In the genomic region with DNA sequence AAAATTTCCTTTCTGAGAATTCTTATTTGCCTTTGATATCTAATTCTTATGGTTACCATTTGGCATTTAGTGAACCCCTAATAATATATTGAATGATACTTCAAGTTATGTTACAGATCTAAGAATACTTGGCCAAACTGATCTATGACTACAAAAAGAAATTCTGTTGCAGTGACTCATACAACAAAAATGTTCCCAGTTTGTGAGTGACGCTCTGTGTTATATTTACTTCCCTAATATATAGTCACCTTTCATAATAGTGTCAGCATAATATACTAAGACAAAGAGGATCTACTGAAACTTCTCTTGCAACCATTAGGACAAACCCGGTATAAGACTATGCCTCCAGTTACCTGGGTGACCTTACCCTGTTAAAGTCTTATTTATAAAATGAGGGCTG, we compare ENCODE assay signal across 15 cellular contexts.
A peak's percentile ranks its signal among the peaks of the same experiment; 100 is the strongest.
DNase-seq lines count a peak whose midpoint lies in the region; ATAC-seq and TF ChIP-seq lines count a peak whose summit lies in the region.
"Had no signal": no experiment of that assay in that cellular context is flagged by ENCODE, and none has a peak within 500 bp of the region (broad histone marks: within the 10 kb centered on the region; RNA-seq: fewer than 3 reads in every experiment).

No MANE protein-coding gene starts in this region.

- no peaks in the 10 kb centered on the region for H3K27me3 ChIP-seq in BJ (ENCODE audit: control insufficient read depth, insufficient read depth, low read length)
- no peaks in the 10 kb centered on the region for H3K27me3 ChIP-seq in esophagus squamous epithelium
- H3K27me3 ChIP-seq: upper lobe of right lung had no signal

- DNase-seq in BJ (ENCODE audit: low read depth) = peak; percentile 3
- peak; percentile 6 for DNase-seq in M059J (ENCODE audit: low read depth)
- DNase-seq in choroid plexus epithelial cell (ENCODE audit: low read depth) = peak; percentile 83
- DNase-seq in kidney tubule cell (ENCODE audit: low spot score) = peak; percentile 48
- DNase-seq in DMS79 treated with DMSO at 0.1 percent for 48 hours (lab: John Stamatoyannopoulos, UW) = no peak
- no peak for DNase-seq in GM13977 (ENCODE audit: low spot score)
- no peak for DNase-seq in esophagus squamous epithelium (lab: John Stamatoyannopoulos, UW)
- DNase-seq: activated naive CD4-positive, alpha-beta T cell treated with anti-CD3 and anti-CD28 coated beads, Interleukin-2, amount 10 ng/mL, durations not matched to agents 7 days and 5 days; AML-193; DMS153; NCI-H187 treated with DMSO at 0.1 percent for 48 hours; NCI-H774; upper lobe of right lung had no signal

- no peak overlapping the region for H3K27ac ChIP-seq in esophagus squamous epithelium
- H3K27ac ChIP-seq: KMS-11, upper lobe of right lung had no signal

- no peaks in the 10 kb centered on the region for H3K4me1 ChIP-seq in esophagus squamous epithelium
- H3K4me1 ChIP-seq: upper lobe of right lung had no signal

- no peaks in the 10 kb centered on the region for H3K9me3 ChIP-seq in esophagus squamous epithelium
- H3K9me3 ChIP-seq: upper lobe of right lung had no signal

- no peak for ATAC-seq in HG03097 (IDR thresholded peaks at IDR 0.05; ENCODE audit: low FRiP score, unreplicated experiment)
- ATAC-seq: upper lobe of right lung had no signal

- TF ChIP-seq POLR2A in esophagus squamous epithelium (IDR thresholded peaks at IDR 0.05) = no peak

- in situ Hi-C loops in GM13977 (cut with MboI; ENCODE audit: low pct_unique_long_range_greater_than_20kb, low sequenced_read_pairs, unreplicated experiment) = no loop called here

- 56 to 70% methylated on average over 2 of the region's 2 CpGs for WGBS in esophagus squamous epithelium, 2 donors

- CTCF ChIA-PET in BJ (lab: Yijun Ruan, JAX) = interaction anchor here (1.4 kb wide), 1 partner anchor 11 kb away, joined by 4 read pairs; no protein-coding TSS in a partner anchor

- POLR2A ChIA-PET in BJ (lab: Charles Lee) = no interaction called here

- H3K36me3 ChIP-seq in BJ (ENCODE audit: control insufficient read depth, insufficient read depth, low read length) = no peaks in the 10 kb centered on the region
- no peaks in the 10 kb centered on the region for H3K36me3 ChIP-seq in esophagus squamous epithelium
- H3K36me3 ChIP-seq: upper lobe of right lung had no signal

- H3K4me3 ChIP-seq in BJ (ENCODE audit: low read depth, low read length) (no peak overlapping the region), choroid plexus epithelial cell (ENCODE audit: low read depth, low read length) (no peak overlapping the region), esophagus squamous epithelium (no peak overlapping the region)
- H3K4me3 ChIP-seq: upper lobe of right lung had no signal

- intact Hi-C loops in esophagus squamous epithelium (cut with DNase I) = no loop called here

- TF ChIP-seq CTCF in BJ (IDR thresholded peaks at IDR 0.05; ENCODE audit: insufficient read depth, low read depth, low read length) (no peak), choroid plexus epithelial cell (conservative IDR thresholded peaks at IDR 0.05; ENCODE audit: low read depth, low read length) (no peak), GM13977 (IDR thresholded peaks at IDR 0.05; ENCODE audit: extremely low read depth, insufficient read depth, missing control alignments) (no peak), esophagus squamous epithelium (IDR thresholded peaks at IDR 0.05) (no peak)

Comparison
In these comparisons a context has a peak if more than half of its experiments do, and no peak if none do; other contexts are left out.
1. DNase-seq: peak in BJ (single experiment), M059J (single experiment), choroid plexus epithelial cell (single experiment) and kidney tubule cell (single experiment); none in DMS79 treated with DMSO at 0.1 percent for 48 hours (single experiment), GM13977 (single experiment) and esophagus squamous epithelium (single experiment).